1 cellular context compared by ENCODE assay signal in the genomic region with DNA sequence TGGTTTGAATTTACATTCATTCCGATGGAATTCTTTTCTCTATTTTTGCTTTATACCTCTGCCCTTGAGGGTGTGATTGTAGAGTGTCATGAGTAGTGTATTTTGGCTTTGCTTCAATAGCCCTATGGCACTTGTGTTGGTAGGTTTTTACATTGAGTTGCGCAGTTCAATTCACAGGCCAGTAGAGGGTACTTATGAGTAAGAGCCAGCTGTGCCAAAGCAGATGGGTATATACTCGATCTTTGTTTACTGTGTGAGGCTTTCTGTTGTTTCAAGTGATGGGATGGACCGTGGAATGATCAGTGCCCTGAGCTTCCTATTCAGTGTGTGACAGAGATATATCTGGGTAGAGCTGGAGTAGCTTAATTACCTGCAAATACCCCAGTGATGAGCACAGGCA.
TF ChIP-seq lines count a peak whose summit lies in the region.

No MANE protein-coding gene starts in this region.

TF ChIP-seq in HepG2, 621 proteins besides CTCF, POLR2A, EP300 and RAD21:
- TF ChIP-seq, protein P1, sequence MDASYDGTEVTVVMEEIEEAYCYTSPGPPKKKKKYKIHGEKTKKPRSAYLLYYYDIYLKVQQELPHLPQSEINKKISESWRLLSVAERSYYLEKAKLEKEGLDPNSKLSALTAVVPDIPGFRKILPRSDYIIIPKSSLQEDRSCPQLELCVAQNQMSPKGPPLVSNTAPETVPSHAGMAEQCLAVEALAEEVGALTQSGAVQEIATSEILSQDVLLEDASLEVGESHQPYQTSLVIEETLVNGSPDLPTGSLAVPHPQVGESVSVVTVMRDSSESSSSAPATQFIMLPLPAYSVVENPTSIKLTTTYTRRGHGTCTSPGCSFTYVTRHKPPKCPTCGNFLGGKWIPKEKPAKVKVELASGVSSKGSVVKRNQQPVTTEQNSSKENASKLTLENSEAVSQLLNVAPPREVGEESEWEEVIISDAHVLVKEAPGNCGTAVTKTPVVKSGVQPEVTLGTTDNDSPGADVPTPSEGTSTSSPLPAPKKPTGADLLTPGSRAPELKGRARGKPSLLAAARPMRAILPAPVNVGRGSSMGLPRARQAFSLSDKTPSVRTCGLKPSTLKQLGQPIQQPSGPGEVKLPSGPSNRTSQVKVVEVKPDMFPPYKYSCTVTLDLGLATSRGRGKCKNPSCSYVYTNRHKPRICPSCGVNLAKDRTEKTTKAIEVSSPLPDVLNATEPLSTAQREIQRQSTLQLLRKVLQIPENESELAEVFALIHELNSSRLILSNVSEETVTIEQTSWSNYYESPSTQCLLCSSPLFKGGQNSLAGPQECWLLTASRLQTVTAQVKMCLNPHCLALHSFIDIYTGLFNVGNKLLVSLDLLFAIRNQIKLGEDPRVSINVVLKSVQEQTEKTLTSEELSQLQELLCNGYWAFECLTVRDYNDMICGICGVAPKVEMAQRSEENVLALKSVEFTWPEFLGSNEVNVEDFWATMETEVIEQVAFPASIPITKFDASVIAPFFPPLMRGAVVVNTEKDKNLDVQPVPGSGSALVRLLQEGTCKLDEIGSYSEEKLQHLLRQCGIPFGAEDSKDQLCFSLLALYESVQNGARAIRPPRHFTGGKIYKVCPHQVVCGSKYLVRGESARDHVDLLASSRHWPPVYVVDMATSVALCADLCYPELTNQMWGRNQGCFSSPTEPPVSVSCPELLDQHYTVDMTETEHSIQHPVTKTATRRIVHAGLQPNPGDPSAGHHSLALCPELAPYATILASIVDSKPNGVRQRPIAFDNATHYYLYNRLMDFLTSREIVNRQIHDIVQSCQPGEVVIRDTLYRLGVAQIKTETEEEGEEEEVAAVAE (CRISPR knock-in tag; IDR thresholded peaks at IDR 0.05; ENCODE audit: borderline replicate concordance) = no peak
- TF ChIP-seq ZMYM4 (CRISPR knock-in tag; IDR thresholded peaks at IDR 0.05) = peak; percentile 89
- TF ChIP-seq FOSL2 (CRISPR knock-in tag; IDR thresholded peaks at IDR 0.05) = 0 out of 2 replicates have a peak, but pooled peaks have one; percentile 11
- no peak for TF ChIP-seq FOXA1 (IDR thresholded peaks at IDR 0.05)
- peak; percentile 56 for TF ChIP-seq FOXA1 (CRISPR knock-in tag; IDR thresholded peaks at IDR 0.05)
- TF ChIP-seq, protein P2, sequence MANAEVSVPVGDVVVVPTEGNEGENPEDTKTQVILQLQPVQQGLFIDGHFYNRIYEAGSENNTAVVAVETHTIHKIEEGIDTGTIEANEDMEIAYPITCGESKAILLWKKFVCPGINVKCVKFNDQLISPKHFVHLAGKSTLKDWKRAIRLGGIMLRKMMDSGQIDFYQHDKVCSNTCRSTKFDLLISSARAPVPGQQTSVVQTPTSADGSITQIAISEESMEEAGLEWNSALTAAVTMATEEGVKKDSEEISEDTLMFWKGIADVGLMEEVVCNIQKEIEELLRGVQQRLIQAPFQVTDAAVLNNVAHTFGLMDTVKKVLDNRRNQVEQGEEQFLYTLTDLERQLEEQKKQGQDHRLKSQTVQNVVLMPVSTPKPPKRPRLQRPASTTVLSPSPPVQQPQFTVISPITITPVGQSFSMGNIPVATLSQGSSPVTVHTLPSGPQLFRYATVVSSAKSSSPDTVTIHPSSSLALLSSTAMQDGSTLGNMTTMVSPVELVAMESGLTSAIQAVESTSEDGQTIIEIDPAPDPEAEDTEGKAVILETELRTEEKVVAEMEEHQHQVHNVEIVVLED (CRISPR knock-in tag; IDR thresholded peaks at IDR 0.05; ENCODE audit: borderline replicate concordance) = no peak
- TF ChIP-seq, protein P3, sequence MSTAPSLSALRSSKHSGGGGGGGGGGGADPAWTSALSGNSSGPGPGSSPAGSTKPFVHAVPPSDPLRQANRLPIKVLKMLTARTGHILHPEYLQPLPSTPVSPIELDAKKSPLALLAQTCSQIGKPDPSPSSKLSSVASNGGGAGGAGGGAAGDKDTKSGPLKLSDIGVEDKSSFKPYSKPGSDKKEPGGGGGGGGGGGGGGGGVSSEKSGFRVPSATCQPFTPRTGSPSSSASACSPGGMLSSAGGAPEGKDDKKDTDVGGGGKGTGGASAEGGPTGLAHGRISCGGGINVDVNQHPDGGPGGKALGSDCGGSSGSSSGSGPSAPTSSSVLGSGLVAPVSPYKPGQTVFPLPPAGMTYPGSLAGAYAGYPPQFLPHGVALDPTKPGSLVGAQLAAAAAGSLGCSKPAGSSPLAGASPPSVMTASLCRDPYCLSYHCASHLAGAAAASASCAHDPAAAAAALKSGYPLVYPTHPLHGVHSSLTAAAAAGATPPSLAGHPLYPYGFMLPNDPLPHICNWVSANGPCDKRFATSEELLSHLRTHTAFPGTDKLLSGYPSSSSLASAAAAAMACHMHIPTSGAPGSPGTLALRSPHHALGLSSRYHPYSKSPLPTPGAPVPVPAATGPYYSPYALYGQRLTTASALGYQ (CRISPR knock-in tag; IDR thresholded peaks at IDR 0.05) = no peak
- TF ChIP-seq PLRG1 (conservative IDR thresholded peaks at IDR 0.05) = no peak
- no peak for TF ChIP-seq SOX6 (IDR thresholded peaks at IDR 0.05)
- TF ChIP-seq SOX6 (CRISPR knock-in tag; IDR thresholded peaks at IDR 0.05) = peak; percentile 9; the same call in 1 of the 2 replicates
- TF ChIP-seq ZNF264 (CRISPR knock-in tag; IDR thresholded peaks at IDR 0.05) = 0 out of 2 replicates have a peak, but pooled peaks have one; percentile 44
- TF ChIP-seq SMC3 (IDR thresholded peaks at IDR 0.05; ENCODE audit: low read length) = peak; percentile 72
- TF ChIP-seq ZNF329 (CRISPR knock-in tag; IDR thresholded peaks at IDR 0.05; ENCODE audit: low read depth) = no peak
- TF ChIP-seq HMG20B (CRISPR knock-in tag; conservative IDR thresholded peaks at IDR 0.05) = no peak
- TF ChIP-seq ZNF644 (CRISPR knock-in tag; IDR thresholded peaks at IDR 0.05; ENCODE audit: low read depth) = peak; percentile 66; the same call in 1 of the 2 replicates
- no peak for TF ChIP-seq KLF6 (CRISPR knock-in tag; IDR thresholded peaks at IDR 0.05)
- no peak for TF ChIP-seq ZNF205 (CRISPR knock-in tag; IDR thresholded peaks at IDR 0.05)
- TF ChIP-seq, protein P4, sequence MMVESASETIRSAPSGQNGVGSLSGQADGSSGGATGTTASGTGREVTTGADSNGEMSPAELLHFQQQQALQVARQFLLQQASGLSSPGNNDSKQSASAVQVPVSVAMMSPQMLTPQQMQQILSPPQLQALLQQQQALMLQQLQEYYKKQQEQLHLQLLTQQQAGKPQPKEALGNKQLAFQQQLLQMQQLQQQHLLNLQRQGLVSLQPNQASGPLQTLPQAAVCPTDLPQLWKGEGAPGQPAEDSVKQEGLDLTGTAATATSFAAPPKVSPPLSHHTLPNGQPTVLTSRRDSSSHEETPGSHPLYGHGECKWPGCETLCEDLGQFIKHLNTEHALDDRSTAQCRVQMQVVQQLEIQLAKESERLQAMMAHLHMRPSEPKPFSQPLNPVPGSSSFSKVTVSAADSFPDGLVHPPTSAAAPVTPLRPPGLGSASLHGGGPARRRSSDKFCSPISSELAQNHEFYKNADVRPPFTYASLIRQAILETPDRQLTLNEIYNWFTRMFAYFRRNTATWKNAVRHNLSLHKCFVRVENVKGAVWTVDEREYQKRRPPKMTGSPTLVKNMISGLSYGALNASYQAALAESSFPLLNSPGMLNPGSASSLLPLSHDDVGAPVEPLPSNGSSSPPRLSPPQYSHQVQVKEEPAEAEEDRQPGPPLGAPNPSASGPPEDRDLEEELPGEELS (CRISPR knock-in tag; IDR thresholded peaks at IDR 0.05) = 0 out of 2 replicates have a peak, but pooled peaks have one; percentile 46
- TF ChIP-seq NCOA1 (CRISPR knock-in tag; IDR thresholded peaks at IDR 0.05) = no peak
- TF ChIP-seq ZNF629 (CRISPR knock-in tag; conservative IDR thresholded peaks at IDR 0.05) = 0 out of 2 replicates have a peak, but pooled peaks have one; percentile 9
- TF ChIP-seq, protein P5, sequence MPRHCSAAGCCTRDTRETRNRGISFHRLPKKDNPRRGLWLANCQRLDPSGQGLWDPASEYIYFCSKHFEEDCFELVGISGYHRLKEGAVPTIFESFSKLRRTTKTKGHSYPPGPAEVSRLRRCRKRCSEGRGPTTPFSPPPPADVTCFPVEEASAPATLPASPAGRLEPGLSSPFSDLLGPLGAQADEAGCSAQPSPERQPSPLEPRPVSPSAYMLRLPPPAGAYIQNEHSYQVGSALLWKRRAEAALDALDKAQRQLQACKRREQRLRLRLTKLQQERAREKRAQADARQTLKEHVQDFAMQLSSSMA (CRISPR knock-in tag; IDR thresholded peaks at IDR 0.05) = no peak
- peak; percentile 57 for TF ChIP-seq POGZ (CRISPR knock-in tag; IDR thresholded peaks at IDR 0.05)
- TF ChIP-seq FOXJ3 (CRISPR knock-in tag; IDR thresholded peaks at IDR 0.05; ENCODE audit: borderline replicate concordance) = 0 out of 2 replicates have a peak, but pooled peaks have one; percentile 47
- 0 out of 2 replicates have a peak, but pooled peaks have one; percentile 6 for TF ChIP-seq CEBPG (CRISPR knock-in tag; IDR thresholded peaks at IDR 0.05)
- no peak for TF ChIP-seq KLF11 (CRISPR knock-in tag; IDR thresholded peaks at IDR 0.05)
- no peak for TF ChIP-seq ZNF501 (CRISPR knock-in tag; IDR thresholded peaks at IDR 0.05)
- peak; percentile 49; the same call in 1 of the 2 replicates for TF ChIP-seq FOXA3 (CRISPR knock-in tag; IDR thresholded peaks at IDR 0.05)
- no peak for TF ChIP-seq ZFP62 (CRISPR knock-in tag; IDR thresholded peaks at IDR 0.05)
- peak; percentile 38; the same call in 1 of the 2 replicates for TF ChIP-seq GATAD2A (CRISPR knock-in tag; IDR thresholded peaks at IDR 0.05)
- peak; percentile 53 for TF ChIP-seq XRCC5 (optimal IDR thresholded peaks at IDR 0.05; ENCODE audit: low read length)
- TF ChIP-seq RFXAP (CRISPR knock-in tag; IDR thresholded peaks at IDR 0.05; ENCODE audit: borderline replicate concordance) = 0 out of 2 replicates have a peak, but pooled peaks have one; percentile 37
- no peak for TF ChIP-seq ZNF562 (CRISPR knock-in tag; IDR thresholded peaks at IDR 0.05; ENCODE audit: borderline replicate concordance)
- TF ChIP-seq CBX5 (CRISPR knock-in tag; IDR thresholded peaks at IDR 0.05; ENCODE audit: borderline replicate concordance) = 0 out of 2 replicates have a peak, but pooled peaks have one; percentile 37
- peak; percentile 19; the same call in 1 of the 2 replicates for TF ChIP-seq FOXK1 (CRISPR knock-in tag; IDR thresholded peaks at IDR 0.05; ENCODE audit: borderline replicate concordance, low read depth)
- 0 out of 2 replicates have a peak, but pooled peaks have one; percentile 27 for TF ChIP-seq SMAD3 (CRISPR knock-in tag; IDR thresholded peaks at IDR 0.05)
- TF ChIP-seq ZNF451 (CRISPR knock-in tag; IDR thresholded peaks at IDR 0.05) = no peak
- TF ChIP-seq SOX13 (IDR thresholded peaks at IDR 0.05) = no peak
- TF ChIP-seq SOX13 (CRISPR knock-in tag; conservative IDR thresholded peaks at IDR 0.05 in 1 of 2, IDR thresholded peaks at IDR 0.05 in 1 of 2) = peak in 1 of 2 experiments; percentile 24; a peak in 1 of 4 replicates
- TF ChIP-seq MED1 (CRISPR knock-in tag; IDR thresholded peaks at IDR 0.05) = peak; percentile 50; the same call in 1 of the 2 replicates
- TF ChIP-seq KLF15 (CRISPR knock-in tag; IDR thresholded peaks at IDR 0.05; ENCODE audit: borderline replicate concordance) = no peak
- TF ChIP-seq KLF16 (CRISPR knock-in tag; IDR thresholded peaks at IDR 0.05) = peak in 1 of 2 experiments; percentile 24; a peak in 1 of 4 replicates
- TF ChIP-seq NR3C1 (CRISPR knock-in tag; IDR thresholded peaks at IDR 0.05) = no peak
- 0 out of 2 replicates have a peak, but pooled peaks have one; percentile 13 for TF ChIP-seq ERF (CRISPR knock-in tag; IDR thresholded peaks at IDR 0.05)
- TF ChIP-seq CBX1 (IDR thresholded peaks at IDR 0.05; ENCODE audit: low read depth) = no peak
- TF ChIP-seq ZMYM2 (CRISPR knock-in tag; IDR thresholded peaks at IDR 0.05) = no peak
- peak; percentile 21; the same call in 1 of the 2 replicates for TF ChIP-seq SOX5 (CRISPR knock-in tag; IDR thresholded peaks at IDR 0.05; ENCODE audit: borderline replicate concordance)
- TF ChIP-seq, protein P6, sequence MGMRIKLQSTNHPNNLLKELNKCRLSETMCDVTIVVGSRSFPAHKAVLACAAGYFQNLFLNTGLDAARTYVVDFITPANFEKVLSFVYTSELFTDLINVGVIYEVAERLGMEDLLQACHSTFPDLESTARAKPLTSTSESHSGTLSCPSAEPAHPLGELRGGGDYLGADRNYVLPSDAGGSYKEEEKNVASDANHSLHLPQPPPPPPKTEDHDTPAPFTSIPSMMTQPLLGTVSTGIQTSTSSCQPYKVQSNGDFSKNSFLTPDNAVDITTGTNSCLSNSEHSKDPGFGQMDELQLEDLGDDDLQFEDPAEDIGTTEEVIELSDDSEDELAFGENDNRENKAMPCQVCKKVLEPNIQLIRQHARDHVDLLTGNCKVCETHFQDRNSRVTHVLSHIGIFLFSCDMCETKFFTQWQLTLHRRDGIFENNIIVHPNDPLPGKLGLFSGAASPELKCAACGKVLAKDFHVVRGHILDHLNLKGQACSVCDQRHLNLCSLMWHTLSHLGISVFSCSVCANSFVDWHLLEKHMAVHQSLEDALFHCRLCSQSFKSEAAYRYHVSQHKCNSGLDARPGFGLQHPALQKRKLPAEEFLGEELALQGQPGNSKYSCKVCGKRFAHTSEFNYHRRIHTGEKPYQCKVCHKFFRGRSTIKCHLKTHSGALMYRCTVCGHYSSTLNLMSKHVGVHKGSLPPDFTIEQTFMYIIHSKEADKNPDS (CRISPR knock-in tag; IDR thresholded peaks at IDR 0.05) = no peak
- TF ChIP-seq ISL2 (CRISPR knock-in tag; IDR thresholded peaks at IDR 0.05) = 0 out of 2 replicates have a peak, but pooled peaks have one; percentile 32
- TF ChIP-seq TRIM24 (CRISPR knock-in tag; IDR thresholded peaks at IDR 0.05) = no peak
- no peak for TF ChIP-seq ZNF737 (CRISPR knock-in tag; IDR thresholded peaks at IDR 0.05; ENCODE audit: borderline replicate concordance)
- peak; percentile 70 for TF ChIP-seq STAG1 (CRISPR knock-in tag; IDR thresholded peaks at IDR 0.05)
- TF ChIP-seq ZKSCAN5 (CRISPR knock-in tag; IDR thresholded peaks at IDR 0.05) = no peak
- TF ChIP-seq FOXP1 (IDR thresholded peaks at IDR 0.05) = 0 out of 2 replicates have a peak, but pooled peaks have one; percentile 10
- TF ChIP-seq FOXP1 (CRISPR knock-in tag; IDR thresholded peaks at IDR 0.05) = 0 out of 2 replicates have a peak, but pooled peaks have one; percentile 36
- TF ChIP-seq, protein P7, sequence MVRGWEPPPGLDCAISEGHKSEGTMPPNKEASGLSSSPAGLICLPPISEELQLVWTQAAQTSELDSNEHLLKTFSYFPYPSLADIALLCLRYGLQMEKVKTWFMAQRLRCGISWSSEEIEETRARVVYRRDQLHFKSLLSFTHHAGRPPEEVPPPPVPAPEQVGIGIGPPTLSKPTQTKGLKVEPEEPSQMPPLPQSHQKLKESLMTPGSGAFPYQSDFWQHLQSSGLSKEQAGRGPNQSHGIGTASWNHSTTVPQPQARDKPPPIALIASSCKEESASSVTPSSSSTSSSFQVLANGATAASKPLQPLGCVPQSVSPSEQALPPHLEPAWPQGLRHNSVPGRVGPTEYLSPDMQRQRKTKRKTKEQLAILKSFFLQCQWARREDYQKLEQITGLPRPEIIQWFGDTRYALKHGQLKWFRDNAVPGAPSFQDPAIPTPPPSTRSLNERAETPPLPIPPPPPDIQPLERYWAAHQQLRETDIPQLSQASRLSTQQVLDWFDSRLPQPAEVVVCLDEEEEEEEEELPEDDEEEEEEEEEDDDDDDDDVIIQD (CRISPR knock-in tag; IDR thresholded peaks at IDR 0.05; ENCODE audit: low read depth) = peak; percentile 77; the same call in 1 of the 2 replicates
